Comparison of ENCODE assay signal across 8 cellular contexts in the genomic region with DNA sequence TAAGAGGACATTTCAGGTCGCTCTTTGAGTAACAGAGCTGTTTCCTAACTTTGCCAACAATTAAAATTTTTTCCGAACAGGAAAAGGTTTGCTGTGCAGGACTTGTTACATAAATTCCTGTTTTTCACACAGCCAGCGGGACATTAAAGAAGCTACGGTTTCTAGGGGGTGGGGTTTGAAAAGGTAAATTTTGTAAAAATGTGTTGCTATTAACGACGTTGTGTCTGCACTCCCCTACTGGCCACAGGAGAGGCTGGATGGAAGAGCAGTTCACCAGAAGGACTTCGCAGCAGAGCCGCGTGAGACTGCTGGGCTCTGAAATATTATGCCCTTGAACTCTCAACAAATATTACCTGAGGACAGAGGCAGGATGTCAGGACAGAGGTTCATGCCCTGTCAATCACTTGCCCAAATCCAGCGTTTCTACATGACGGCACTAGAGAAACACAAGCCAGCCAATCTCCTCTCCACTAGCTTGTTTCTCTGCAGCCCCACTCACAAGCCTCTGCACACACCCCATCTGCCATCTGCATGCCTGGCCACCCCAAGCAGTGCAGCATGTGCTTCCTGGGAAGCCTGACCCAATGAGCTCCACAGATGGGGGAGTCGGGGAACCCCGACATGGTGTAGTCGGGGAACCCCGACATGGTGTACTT.
DNase-seq lines count a peak whose midpoint lies in the region; ATAC-seq and TF ChIP-seq lines count a peak whose summit lies in the region.

No MANE protein-coding gene starts in this region.

- peaks cover 18% of the 10 kb centered on the region for H3K36me3 Mint-ChIP-seq in endothelial cell (ENCODE audit: low read depth, unreplicated experiment)

- no CpG with 5 or more reads among the region's 15 CpGs for WGBS in trophoblast cell (ENCODE audit: extremely low coverage, insufficient coverage, insufficient read length)

- H3K9me3 Mint-ChIP-seq in endothelial cell (ENCODE audit: unreplicated experiment), result no peaks in the 10 kb centered on the region

- peak overlapping the region; percentile 31 for H3K18ac ChIP-seq in trophoblast cell (ENCODE audit: low read length)

- peak overlapping the region; percentile 48 for H4K91ac ChIP-seq in trophoblast cell (ENCODE audit: low read depth, low read length)

- ATAC-seq in HG03354 (IDR thresholded peaks at IDR 0.05; ENCODE audit: poor library complexity, severe bottlenecking, unreplicated experiment), result peak; percentile 47
- no peak for ATAC-seq in HG03442 (IDR thresholded peaks at IDR 0.05; ENCODE audit: unreplicated experiment)

- H3K4me2 ChIP-seq in trophoblast cell (ENCODE audit: low read length), result peak overlapping the region; percentile 20

- peak overlapping the region; percentile 4 for H2BK12ac ChIP-seq in trophoblast cell (ENCODE audit: low read length)

- peak overlapping the region; percentile 43 for H3K4me3 Mint-ChIP-seq in endothelial cell (ENCODE audit: unreplicated experiment)

- H3K9me3 ChIP-seq in trophoblast cell (ENCODE audit: insufficient read depth, low read depth, low read length), result no peaks in the 10 kb centered on the region

- H3K27ac ChIP-seq in trophoblast cell (ENCODE audit: low read depth, low read length), result peak overlapping the region; percentile 35

- peaks cover 12% of the 10 kb centered on the region for H3K79me1 ChIP-seq in trophoblast cell (ENCODE audit: low read length)

- no peak overlapping the region for H3K23ac ChIP-seq in trophoblast cell (ENCODE audit: low read length)

- H3K79me2 ChIP-seq in trophoblast cell (ENCODE audit: control insufficient read depth, insufficient read depth, low read length, poor library complexity), result peaks cover 14% of the 10 kb centered on the region

- peaks cover 17% of the 10 kb centered on the region for H3K27me3 Mint-ChIP-seq in endothelial cell (ENCODE audit: unreplicated experiment)

- H3K4me1 Mint-ChIP-seq in endothelial cell (ENCODE audit: unreplicated experiment), result peaks cover 77% of the 10 kb centered on the region

- H3K27me3 ChIP-seq in trophoblast cell (ENCODE audit: insufficient read depth, low read length), result no peaks in the 10 kb centered on the region

- H4K12ac ChIP-seq in trophoblast cell (ENCODE audit: low read depth, low read length), result no peak overlapping the region

- H3K4me3 ChIP-seq in trophoblast cell (ENCODE audit: low read depth, low read length), result no peak overlapping the region

- H2BK120ac ChIP-seq in trophoblast cell (ENCODE audit: insufficient read depth, low read length, poor library complexity), result peak overlapping the region; percentile 9

- H3K27ac Mint-ChIP-seq in endothelial cell (ENCODE audit: unreplicated experiment), result peak overlapping the region; percentile 92

- peak; percentile 18 for DNase-seq in GM13977 (ENCODE audit: low spot score)
- no peak for DNase-seq in endothelial cell (ENCODE audit: low spot score)
- DNase-seq in trophoblast cell, result peak; percentile 70 to 90
- no peak for DNase-seq in stimulated activated CD4-positive, alpha-beta T cell treated with anti-CD3 and anti-CD28 coated beads, Interleukin-15, amount 100 ng/mL, for 24 hours
- DNase-seq in activated CD4-positive, alpha-beta T cell treated with anti-CD3 and anti-CD28 coated beads, Interleukin-2, amount 50 U/mL, for 1 hour, result no peak
- no peak for DNase-seq in kidney glomerular epithelial cell (lab: John Stamatoyannopoulos, UW)

- peaks cover 8 to 10% of the 10 kb centered on the region in 2 experiments for H3K36me3 ChIP-seq in trophoblast cell (ENCODE audit: control insufficient read depth in 1 of 2, insufficient read depth in 2 of 2, low read length in 2 of 2)

- H2BK5ac ChIP-seq in trophoblast cell (ENCODE audit: low read depth, low read length, poor library complexity), result peak overlapping the region; percentile 13

- TF ChIP-seq CTCF in GM13977 (IDR thresholded peaks at IDR 0.05; ENCODE audit: extremely low read depth, insufficient read depth, missing control alignments), result no peak
- no peak for TF ChIP-seq CTCF in endothelial cell (IDR thresholded peaks at IDR 0.05; ENCODE audit: unreplicated experiment)

- no peak overlapping the region for H3K9ac ChIP-seq in trophoblast cell (ENCODE audit: low read length)

- H2AFZ ChIP-seq in trophoblast cell (ENCODE audit: insufficient read depth, low read length, poor library complexity), result no peak overlapping the region

- peaks cover 25 to 34% of the 10 kb centered on the region in 2 experiments for H3K4me1 ChIP-seq in trophoblast cell (ENCODE audit: control insufficient read depth in 1 of 2, insufficient read depth in 2 of 2, low read length in 2 of 2)

- no peak overlapping the region for H2AK5ac ChIP-seq in trophoblast cell (ENCODE audit: low read length)

- peak overlapping the region; percentile 1 for H3K14ac ChIP-seq in trophoblast cell (ENCODE audit: low read length)

- H3K4ac ChIP-seq in trophoblast cell (ENCODE audit: low read depth, low read length), result peak overlapping the region; percentile 12

- peak overlapping the region; percentile 54 for H4K8ac ChIP-seq in trophoblast cell (ENCODE audit: low read depth, low read length)

- in situ Hi-C loops in GM13977 (cut with MboI; ENCODE audit: low pct_unique_long_range_greater_than_20kb, low sequenced_read_pairs, unreplicated experiment), result no loop called here

Comparison
In these comparisons a context has a peak if more than half of its experiments do, and no peak if none do; other contexts are left out.
1. DNase-seq: peak in GM13977 (single experiment) and trophoblast cell (2 of 2); none in endothelial cell (single experiment), stimulated activated CD4-positive, alpha-beta T cell treated with anti-CD3 and anti-CD28 coated beads, Interleukin-15, amount 100 ng/mL, for 24 hours (single experiment), activated CD4-positive, alpha-beta T cell treated with anti-CD3 and anti-CD28 coated beads, Interleukin-2, amount 50 U/mL, for 1 hour (single experiment) and kidney glomerular epithelial cell (single experiment).